Comparison of ENCODE assay signal across 29 cellular contexts in genomic region chr2:2149379-2149778, GRCh38.
"Had no signal": no experiment of that assay in that cellular context is flagged by ENCODE, and none has a peak within 500 bp of the region (broad histone marks: within the 10 kb centered on the region; RNA-seq: fewer than 3 reads in every experiment).

No MANE protein-coding gene starts in this region.

- H3K4me1 ChIP-seq: SJCRH30 had no signal

- H3K36me3 ChIP-seq: SJCRH30 had no signal

- H3K9me3 ChIP-seq: SJCRH30 had no signal

- DNase-seq: Karpas-422, MM.1S, MV-4-11, NCI-H1092, NCI-H1105, NCI-H1417 treated with DMSO at 0.1 percent for 48 hours, NCI-H1436 treated with DMSO at 0.1 percent for 48 hours, NCI-H1694 treated with DMSO at 0.1 percent for 48 hours, NCI-H187 treated with DMSO at 0.1 percent for 48 hours, NCI-H2029, NCI-H2081, NCI-H2171 treated with DMSO at 0.1 percent for 48 hours, NCI-H2227 treated with DMSO at 0.1 percent for 48 hours, NCI-H345, NCI-H446, NCI-H510A treated with DMSO at 0.1 percent for 48 hours, NCI-H524 treated with DMSO at 0.1 percent for 48 hours, NCI-H69, NCI-H748 treated with DMSO at 0.1 percent for 48 hours, NCI-H82, PC-9, Right ventricle myocardium superior, SHP77 treated with DMSO at 0.1 percent for 48 hours, SJCRH30, T-helper 1 cell had no signal

- H3K27ac ChIP-seq: PC-9, SJCRH30, SK-N-MC had no signal

- H3K4me3 ChIP-seq: PC-9, SJCRH30, SK-N-MC had no signal

- FAIRE-seq: RCC 7860 had no signal

- H3K4me2 ChIP-seq: PC-9 had no signal

- ATAC-seq: Panc1, SK-N-SH treated with all-trans-retinoic acid at 6 μM for 48 hours had no signal

- H2AFZ ChIP-seq: PC-9 had no signal
